Comparison of ENCODE assay signal across 8 cellular contexts in genomic region chr10:50224330-50224952, GRCh38. TPM values are rescaled to one million over a fixed set of nuclear protein-coding genes. Genes with fewer than 3 reads are reported as not detected.
DNase-seq lines count a peak whose midpoint lies in the region; ATAC-seq and TF ChIP-seq lines count a peak whose summit lies in the region.

No MANE protein-coding gene starts in this region.

- no peak for TF ChIP-seq POLR2A in uterus (IDR thresholded peaks at IDR 0.05)

- no peak overlapping the region for H3K27ac ChIP-seq in uterus

- intact Hi-C loops in uterus (cut with DNase I; ENCODE audit: low total_unique reads) = no loop called here

- peak; percentile 86 for ATAC-seq in GM19438 (IDR thresholded peaks at IDR 0.05; ENCODE audit: low read depth, unreplicated experiment)
- ATAC-seq in HG03460 (IDR thresholded peaks at IDR 0.05; ENCODE audit: unreplicated experiment) = peak; percentile 98

- no peak overlapping the region for H3K4me3 ChIP-seq in uterus

- no peaks in the 10 kb centered on the region for H3K36me3 ChIP-seq in uterus

- no peaks in the 10 kb centered on the region for H3K4me1 ChIP-seq in uterus

- TF ChIP-seq CTCF in uterus (IDR thresholded peaks at IDR 0.05) = no peak

- DNase-seq in ELF-1 (ENCODE audit: low read depth, low spot score) = peak; percentile 21
- DNase-seq in NCI-H82 (lab: John Stamatoyannopoulos, UW) = peak; percentile 70
- peak; percentile 15 for DNase-seq in activated naive CD4-positive, alpha-beta T cell treated with anti-CD3 and anti-CD28 coated beads, Interleukin-2, amount 50 U/mL, for 16 hours
- DNase-seq in hippocampal formation (lab: John Stamatoyannopoulos, UW) = peak; percentile 2 to 8
- DNase-seq in stimulated activated CD8-positive, alpha-beta memory T cell treated with anti-CD3 and anti-CD28 coated beads, Interleukin-2, amount 100 ng/mL, for 48 hours (ENCODE audit: low read depth in 2 of 2) = peak; percentile 0 to 1
- DNase-seq in uterus = no peak

- no peaks in the 10 kb centered on the region for H3K27me3 ChIP-seq in uterus

- no peaks in the 10 kb centered on the region for H3K9me3 ChIP-seq in uterus

RNA-seq across cellular contexts. Expression of gene ASAH2, which starts 26.9 kb away (rescaled TPM):
- total RNA-seq in uterus = 1 to 10 TPM in 1 of 4 donors, under 1 TPM in 1, not detected in 2; 0.76 to 1.6 TPM

Comparison
In these comparisons a context has a peak if more than half of its experiments do, and no peak if none do; other contexts are left out.
1. DNase-seq: peak in ELF-1 (single experiment), NCI-H82 (single experiment), activated naive CD4-positive, alpha-beta T cell treated with anti-CD3 and anti-CD28 coated beads, Interleukin-2, amount 50 U/mL, for 16 hours (single experiment), hippocampal formation (2 of 2) and stimulated activated CD8-positive, alpha-beta memory T cell treated with anti-CD3 and anti-CD28 coated beads, Interleukin-2, amount 100 ng/mL, for 48 hours (2 of 2); none in uterus (0 of 2).